Comparison of ENCODE assay signal across 19 cellular contexts in genomic region chr13:30151398-30151797, GRCh38.
DNase-seq lines count a peak whose midpoint lies in the region; ATAC-seq and TF ChIP-seq lines count a peak whose summit lies in the region.
"Had no signal": no experiment of that assay in that cellular context is flagged by ENCODE, and none has a peak within 500 bp of the region (broad histone marks: within the 10 kb centered on the region; RNA-seq: fewer than 3 reads in every experiment).

No MANE protein-coding gene starts in this region.

- DNase-seq in activated naive CD8-positive, alpha-beta T cell treated with anti-CD3 and anti-CD28 coated beads for 36 hours = no peak
- DNase-seq in SK-N-MC (ENCODE audit: low read depth, low spot score) (no peak), body of pancreas (no peak)
- no peak for DNase-seq in stimulated activated naive CD8-positive, alpha-beta T cell treated with anti-CD3 and anti-CD28 coated beads, Interleukin-15, amount 100 ng/mL, for 72 hours
- DNase-seq: anterior cingulate cortex, cerebellar nuclear complex, glutamatergic neuron, HFFc6, KBM-7, NCI-H2081, NCI-H446 treated with DMSO at 0.1 percent for 48 hours, RPMI8226 had no signal

- H3K9me3 Mint-ChIP-seq in activated naive CD8-positive, alpha-beta T cell (ENCODE audit: low read depth) = no peaks in the 10 kb centered on the region
- no peaks in the 10 kb centered on the region for H3K9me3 Mint-ChIP-seq in activated naive CD8-positive, alpha-beta T cell treated with anti-CD3 and anti-CD28 coated beads for 36 hours
- H3K9me3 Mint-ChIP-seq in stimulated activated naive CD8-positive, alpha-beta T cell treated with anti-CD3 and anti-CD28 coated beads, Interleukin-15, amount 100 ng/mL, for 72 hours = no peaks in the 10 kb centered on the region
- H3K9me3 Mint-ChIP-seq: HFFc6, mesothelial cell of epicardium had no signal

- H3K4me3 Mint-ChIP-seq in activated naive CD8-positive, alpha-beta T cell = no peak overlapping the region
- H3K4me3 Mint-ChIP-seq in activated naive CD8-positive, alpha-beta T cell treated with anti-CD3 and anti-CD28 coated beads for 36 hours = no peak overlapping the region
- no peak overlapping the region for H3K4me3 Mint-ChIP-seq in stimulated activated naive CD8-positive, alpha-beta T cell treated with anti-CD3 and anti-CD28 coated beads, Interleukin-15, amount 100 ng/mL, for 72 hours
- H3K4me3 Mint-ChIP-seq: HFFc6, mesothelial cell of epicardium had no signal

- peaks cover 63% of the 10 kb centered on the region for H3K4me1 Mint-ChIP-seq in activated naive CD8-positive, alpha-beta T cell (ENCODE audit: low read depth)
- peaks cover 58% of the 10 kb centered on the region for H3K4me1 Mint-ChIP-seq in activated naive CD8-positive, alpha-beta T cell treated with anti-CD3 and anti-CD28 coated beads for 36 hours
- peaks cover 64% of the 10 kb centered on the region for H3K4me1 Mint-ChIP-seq in stimulated activated naive CD8-positive, alpha-beta T cell treated with anti-CD3 and anti-CD28 coated beads, Interleukin-15, amount 100 ng/mL, for 72 hours

- no peak for TF ChIP-seq CTCF in body of pancreas (IDR thresholded peaks at IDR 0.05)

- H3K36me3 Mint-ChIP-seq in activated naive CD8-positive, alpha-beta T cell = no peaks in the 10 kb centered on the region
- H3K36me3 Mint-ChIP-seq in activated naive CD8-positive, alpha-beta T cell treated with anti-CD3 and anti-CD28 coated beads for 36 hours = no peaks in the 10 kb centered on the region
- H3K36me3 Mint-ChIP-seq: mesothelial cell of epicardium had no signal

- H3K4me3 ChIP-seq in SK-N-MC (no peak overlapping the region), body of pancreas (no peak overlapping the region)
- H3K4me3 ChIP-seq: smooth muscle cell had no signal

- intact Hi-C loops in body of pancreas (cut with DNase I) = no loop called here

- H3K9ac ChIP-seq in SK-N-MC (ENCODE audit: insufficient read length) = peak overlapping the region; percentile 20

- H3K27ac ChIP-seq in SK-N-MC = no peak overlapping the region
- peak overlapping the region; percentile 44 for H3K27ac ChIP-seq in cingulate gyrus (ENCODE audit: low read depth, low read length)
- no peak overlapping the region for H3K27ac ChIP-seq in body of pancreas

- no peaks in the 10 kb centered on the region for H3K27me3 Mint-ChIP-seq in activated naive CD8-positive, alpha-beta T cell
- H3K27me3 Mint-ChIP-seq in activated naive CD8-positive, alpha-beta T cell treated with anti-CD3 and anti-CD28 coated beads for 36 hours = no peaks in the 10 kb centered on the region
- peaks cover 7% of the 10 kb centered on the region for H3K27me3 Mint-ChIP-seq in stimulated activated naive CD8-positive, alpha-beta T cell treated with anti-CD3 and anti-CD28 coated beads, Interleukin-15, amount 100 ng/mL, for 72 hours

- TF ChIP-seq POLR2A in body of pancreas (IDR thresholded peaks at IDR 0.05) = no peak

- H3K36me3 ChIP-seq in SK-N-MC (ENCODE audit: insufficient read depth, low read length) (no peaks in the 10 kb centered on the region), body of pancreas (replicated peaks in 1 of 2; ENCODE audit: insufficient read depth in 1 of 2, low read depth in 2 of 2) (no peaks in the 10 kb centered on the region)

- H3K27ac Mint-ChIP-seq in activated naive CD8-positive, alpha-beta T cell = peak overlapping the region; percentile 64
- no peak overlapping the region for H3K27ac Mint-ChIP-seq in activated naive CD8-positive, alpha-beta T cell treated with anti-CD3 and anti-CD28 coated beads for 36 hours
- H3K27ac Mint-ChIP-seq in stimulated activated naive CD8-positive, alpha-beta T cell treated with anti-CD3 and anti-CD28 coated beads, Interleukin-15, amount 100 ng/mL, for 72 hours = peak overlapping the region in 1 of 2 donors; percentile 87
- H3K27ac Mint-ChIP-seq: HFFc6, mesothelial cell of epicardium had no signal

- H3K9me3 ChIP-seq in SK-N-MC (ENCODE audit: low read depth, low read length) = no peaks in the 10 kb centered on the region
- no peaks in the 10 kb centered on the region for H3K9me3 ChIP-seq in body of pancreas

- ATAC-seq in stimulated activated naive CD8-positive, alpha-beta T cell treated with anti-CD3 and anti-CD28 coated beads, Interleukin-15, amount 100 ng/mL, for 72 hours = peak; percentile 4
- ATAC-seq in body of pancreas (no peak), HG02870 (IDR thresholded peaks at IDR 0.05; ENCODE audit: unreplicated experiment) (no peak), HG02885 (IDR thresholded peaks at IDR 0.05; ENCODE audit: poor library complexity, unreplicated experiment) (no peak)
- ATAC-seq: left lobe of liver had no signal

- 51 to 72% methylated on average over 5 of the region's 5 CpGs for WGBS in body of pancreas, 2 donors

- H3K27me3 ChIP-seq in body of pancreas = no peaks in the 10 kb centered on the region

- no peaks in the 10 kb centered on the region for H3K4me1 ChIP-seq in body of pancreas
